1 cellular context compared by ENCODE assay signal in genomic region chr2:219402665-219403515, GRCh38.
TF ChIP-seq lines count a peak whose summit lies in the region.

No MANE protein-coding gene starts in this region.

TF ChIP-seq in WTC11, 78 proteins besides CTCF, POLR2A, EP300 and RAD21 (continued from another document):
- TF ChIP-seq ARID4B (CRISPR knock-in tag; IDR thresholded peaks at IDR 0.05; ENCODE audit: borderline replicate concordance) (no peak), ZNF317 (CRISPR knock-in tag; IDR thresholded peaks at IDR 0.05; ENCODE audit: borderline replicate concordance, low read depth) (no peak), USF2 (CRISPR knock-in tag; IDR thresholded peaks at IDR 0.05) (no peak)
